ENCODE assay signal across 9 cellular contexts in genomic region chr17:73342057-73342522, GRCh38. TPM values are rescaled to one million over a fixed set of nuclear protein-coding genes. Genes with fewer than 3 reads are reported as not detected.
A peak's percentile ranks its signal among the peaks of the same experiment; 100 is the strongest.
DNase-seq lines count a peak whose midpoint lies in the region; ATAC-seq lines count a peak whose summit lies in the region.
"Had no signal": no experiment of that assay in that cellular context is flagged by ENCODE, and none has a peak within 500 bp of the region (broad histone marks: within the 10 kb centered on the region; RNA-seq: fewer than 3 reads in every experiment).

No MANE protein-coding gene starts in this region.

- WGBS in thymus, result 92% methylated on average over 12 of the region's 12 CpGs

- H3K36me3 Mint-ChIP-seq in stimulated activated effector memory CD8-positive, alpha-beta T cell treated with anti-CD3 and anti-CD28 coated beads, Interleukin-12 subunit alpha, Interleukin-12 subunit beta, amount 100 ng/mL, for 72 hours, result no peaks in the 10 kb centered on the region

- no peak overlapping the region for H3K27ac Mint-ChIP-seq in stimulated activated effector memory CD8-positive, alpha-beta T cell treated with anti-CD3 and anti-CD28 coated beads, Interleukin-12 subunit alpha, Interleukin-12 subunit beta, amount 100 ng/mL, for 72 hours

- H3K4me3 Mint-ChIP-seq in stimulated activated effector memory CD8-positive, alpha-beta T cell treated with anti-CD3 and anti-CD28 coated beads, Interleukin-12 subunit alpha, Interleukin-12 subunit beta, amount 100 ng/mL, for 72 hours, result no peak overlapping the region

- no peaks in the 10 kb centered on the region for H3K27me3 ChIP-seq in thymus (ENCODE audit: control insufficient read depth, insufficient read depth)

- H3K4me1 Mint-ChIP-seq in stimulated activated effector memory CD8-positive, alpha-beta T cell treated with anti-CD3 and anti-CD28 coated beads, Interleukin-12 subunit alpha, Interleukin-12 subunit beta, amount 100 ng/mL, for 72 hours, result no peaks in the 10 kb centered on the region

- ATAC-seq in left colon, result peak; percentile 77
- no peak for ATAC-seq in stimulated activated effector memory CD8-positive, alpha-beta T cell treated with anti-CD3 and anti-CD28 coated beads, Interleukin-12 subunit alpha, Interleukin-12 subunit beta, amount 100 ng/mL, for 72 hours

- intact Hi-C loops in left colon (cut with DNase I, micrococcal nuclease), result no loop called here

- no peak overlapping the region for H3K4me3 ChIP-seq in thymus (ENCODE audit: low read length)

- H3K9me3 Mint-ChIP-seq in stimulated activated effector memory CD8-positive, alpha-beta T cell treated with anti-CD3 and anti-CD28 coated beads, Interleukin-12 subunit alpha, Interleukin-12 subunit beta, amount 100 ng/mL, for 72 hours, result no peaks in the 10 kb centered on the region

- H3K9me3 ChIP-seq in thymus (ENCODE audit: control insufficient read depth), result no peaks in the 10 kb centered on the region

- peak overlapping the region; percentile 97 for H3K27ac ChIP-seq in cingulate gyrus (ENCODE audit: low read depth, low read length)
- H3K27ac ChIP-seq in thymus (ENCODE audit: low read depth), result peak overlapping the region; percentile 10
- H3K27ac ChIP-seq: C4-2B had no signal

- no peaks in the 10 kb centered on the region for H3K36me3 ChIP-seq in thymus (ENCODE audit: control insufficient read depth, insufficient read depth)

- peak; percentile 96 for DNase-seq in A172 (ENCODE audit: low spot score)
- peak; percentile 18 for DNase-seq in NCI-H128 (lab: John Stamatoyannopoulos, UW; ENCODE audit: unreplicated experiment)
- DNase-seq in left colon, result peak; percentile 53 to 82
- DNase-seq in LoVo (ENCODE audit: low spot score), result no peak
- no peak for DNase-seq in activated CD4-positive, CD25-positive, alpha-beta regulatory T cell treated with anti-CD3 and anti-CD28 coated beads, Interleukin-2, amount 50 U/mL, for 72 hours
- DNase-seq in stimulated activated effector memory CD8-positive, alpha-beta T cell treated with anti-CD3 and anti-CD28 coated beads, Interleukin-12 subunit alpha, Interleukin-12 subunit beta, amount 100 ng/mL, for 72 hours (ENCODE audit: low spot score in 2 of 2), result no peak

- no peaks in the 10 kb centered on the region for H3K4me1 ChIP-seq in thymus (ENCODE audit: control insufficient read depth, insufficient read depth, low read length)

RNA-seq across cellular contexts. Expression of gene CDC42EP4, which starts 30.3 kb away (rescaled TPM):
- total RNA-seq in A172 (2014; rRNA removed; shearing (Covaris generic)), result 42.1 and 53.8 TPM in 2 replicates
- 10 to 100 TPM; 49.6 to 65.6 TPM for total RNA-seq in left colon
- polyA plus RNA-seq in thymus, result 30.9 TPM

Comparison
In these comparisons a context has a peak if more than half of its experiments do, and no peak if none do; other contexts are left out.
1. DNase-seq: peak in A172 (single experiment), NCI-H128 (single experiment) and left colon (2 of 2); none in LoVo (single experiment), activated CD4-positive, CD25-positive, alpha-beta regulatory T cell treated with anti-CD3 and anti-CD28 coated beads, Interleukin-2, amount 50 U/mL, for 72 hours (single experiment) and stimulated activated effector memory CD8-positive, alpha-beta T cell treated with anti-CD3 and anti-CD28 coated beads, Interleukin-12 subunit alpha, Interleukin-12 subunit beta, amount 100 ng/mL, for 72 hours (0 of 2).